In the genomic region with DNA sequence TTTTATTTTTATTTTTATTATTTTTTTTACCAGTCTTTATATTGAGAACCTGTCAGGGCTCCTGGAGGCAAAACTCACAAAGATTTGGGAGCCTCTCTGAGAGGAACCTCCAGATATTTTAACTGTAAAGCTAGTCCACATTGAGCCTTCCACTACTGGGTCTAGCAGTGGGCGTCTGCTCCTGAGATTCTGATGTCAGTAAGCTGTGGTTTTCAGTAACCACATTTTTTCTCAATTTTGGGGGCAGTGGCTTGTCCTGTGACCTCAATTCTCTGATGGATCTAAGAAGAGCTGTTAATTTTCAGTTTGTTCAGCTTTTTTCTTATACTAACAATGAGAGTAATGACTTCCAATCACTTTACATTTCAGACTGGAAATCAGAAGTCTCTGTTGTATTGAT, we compare ENCODE assay signal across 16 cellular contexts. TPM values are rescaled to one million over a fixed set of nuclear protein-coding genes. Genes with fewer than 3 reads are reported as not detected.
A peak's percentile ranks its signal among the peaks of the same experiment; 100 is the strongest.
DNase-seq lines count a peak whose midpoint lies in the region; ATAC-seq lines count a peak whose summit lies in the region.
"Had no signal": no experiment of that assay in that cellular context is flagged by ENCODE, and none has a peak within 500 bp of the region (broad histone marks: within the 10 kb centered on the region; RNA-seq: fewer than 3 reads in every experiment).

No MANE protein-coding gene starts in this region.

- DNase-seq in T-helper 17 cell (no peak), immature natural killer cell (peak; percentile 36 to 41 (median 37)), HuH-7 (ENCODE audit: low spot score) (no peak), HPDE6-E6E7 (ENCODE audit: extremely low spot score) (no peak)
- DNase-seq in activated effector memory CD4-positive, alpha-beta T cell treated with anti-CD3 and anti-CD28 coated beads, Interleukin-2, amount 50 U/mL, for 16 hours: no peak
- DNase-seq: ACHN, COR-L47, H9, NCI-H187, NCI-H446, NCI-H69, RPMI8226, SIG-M5 had no signal

- peaks cover 3% of the 10 kb centered on the region for H3K36me3 Mint-ChIP-seq in T-helper 17 cell (ENCODE audit: low read depth)
- no peaks in the 10 kb centered on the region for H3K36me3 Mint-ChIP-seq in immature natural killer cell

- H3K27ac Mint-ChIP-seq in T-helper 17 cell (no peak overlapping the region), immature natural killer cell (peak overlapping the region in 4 of 6 donors; percentile 24 to 81 (median 40))
- H3K27ac Mint-ChIP-seq: H9 had no signal

- ATAC-seq in GM19351 (IDR thresholded peaks at IDR 0.05; ENCODE audit: unreplicated experiment): peak; percentile 73
- peak; percentile 79 for ATAC-seq in HG02885 (IDR thresholded peaks at IDR 0.05; ENCODE audit: poor library complexity, unreplicated experiment)
- ATAC-seq in T-helper 17 cell: peak; percentile 44
- ATAC-seq: HepG2 had no signal

- H3K27me3 Mint-ChIP-seq in T-helper 17 cell (no peaks in the 10 kb centered on the region), immature natural killer cell (ENCODE audit: low read depth in 3 of 3) (peaks cover 0 to 8% (median 3%) of the 10 kb centered on the region in 3 donors)

- no peak overlapping the region for H3K4me3 Mint-ChIP-seq in T-helper 17 cell
- peak overlapping the region in 4 of 5 donors; percentile 0 to 39 (median 24) for H3K4me3 Mint-ChIP-seq in immature natural killer cell
- H3K4me3 Mint-ChIP-seq: H9 had no signal

- H3K9me3 Mint-ChIP-seq in immature natural killer cell: no peaks in the 10 kb centered on the region

- peaks cover 12% of the 10 kb centered on the region for H3K4me1 Mint-ChIP-seq in T-helper 17 cell
- H3K4me1 Mint-ChIP-seq in immature natural killer cell: peaks cover 16 to 19% of the 10 kb centered on the region in 2 donors
- H3K4me1 Mint-ChIP-seq: H9 had no signal

- no peaks in the 10 kb centered on the region for H3K9me3 ChIP-seq in T-helper 17 cell (ENCODE audit: control insufficient read depth, low read length, poor library complexity, severe bottlenecking)

RNA-seq across cellular contexts. Expression of a gene that starts 23.6 kb away (rescaled TPM):
- 10 to 100 TPM; 26.8 to 38.9 TPM for total RNA-seq in T-helper 17 cell
- polyA plus RNA-seq in immature natural killer cell: 1 to 10 TPM in 1 of 3 donors, under 1 TPM in 1, not detected in 1; 0.41 to 1.5 TPM

RNA-seq across cellular contexts. Expression of a gene that starts 28.3 kb away (rescaled TPM):
- total RNA-seq in T-helper 17 cell: 10 to 100 TPM in 1 of 2 donors, 1 to 10 TPM in 1; 9.3 to 12.6 TPM
- polyA plus RNA-seq in immature natural killer cell: 10 to 100 TPM in 1 of 3 donors, 1 to 10 TPM in 2; 5.3 to 10.4 (median 8.3) TPM

Comparison
In these comparisons a context has a peak if more than half of its experiments do, and no peak if none do; other contexts are left out.
1. DNase-seq: peak in immature natural killer cell (3 of 3); none in T-helper 17 cell (0 of 3), activated effector memory CD4-positive, alpha-beta T cell treated with anti-CD3 and anti-CD28 coated beads, Interleukin-2, amount 50 U/mL, for 16 hours (single experiment), HuH-7 (single experiment) and HPDE6-E6E7 (single experiment).
2. Peak in every context shown above with its lines, with median percentiles within 50 percentile points of each other: ATAC-seq.